Comparison of ENCODE assay signal across 25 cellular contexts in the genomic region with DNA sequence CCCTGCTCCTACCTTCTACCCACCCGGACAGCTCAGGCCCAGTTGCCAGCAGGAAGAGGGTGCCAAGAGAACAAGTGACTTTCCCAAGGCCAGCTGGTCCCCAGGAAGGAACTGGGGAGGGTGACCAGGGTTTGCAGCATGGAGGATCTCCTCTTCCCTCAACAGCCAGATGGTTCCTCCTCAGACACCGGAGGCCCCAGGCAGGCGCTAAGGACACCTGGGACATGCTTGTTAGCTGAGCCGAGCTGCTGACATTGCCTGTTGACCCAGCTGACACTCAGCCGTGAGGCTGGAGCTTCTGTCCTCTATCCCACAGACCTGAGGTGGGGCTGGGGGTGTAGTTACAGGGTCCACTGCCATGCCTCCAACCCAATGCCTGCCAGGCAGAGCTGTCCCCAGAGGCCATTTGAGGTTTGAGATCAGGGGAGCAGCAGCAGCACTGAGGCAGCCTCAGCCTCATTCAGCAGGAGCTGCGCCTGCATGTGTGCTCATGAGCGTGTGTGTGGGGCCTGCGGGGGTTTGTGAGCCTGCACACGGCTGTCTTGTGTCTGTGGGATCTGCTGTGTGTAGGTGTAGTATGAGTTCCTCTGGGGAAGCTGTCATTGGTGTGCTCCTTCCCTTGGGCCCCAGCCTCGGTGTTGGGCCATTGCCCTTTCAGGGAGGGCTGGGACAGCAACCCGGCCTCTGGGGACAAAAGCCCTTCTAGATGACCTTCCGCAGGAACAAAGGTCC. TPM values are rescaled to one million over a fixed set of nuclear protein-coding genes. Genes with fewer than 3 reads are reported as not detected.
DNase-seq lines count a peak whose midpoint lies in the region; ATAC-seq and TF ChIP-seq lines count a peak whose summit lies in the region.
"Had no signal": no experiment of that assay in that cellular context is flagged by ENCODE, and none has a peak within 500 bp of the region (broad histone marks: within the 10 kb centered on the region; RNA-seq: fewer than 3 reads in every experiment).

No MANE protein-coding gene starts in this region.

- peak overlapping the region in 1 of 2 donors; percentile 36 for H3K27ac Mint-ChIP-seq in activated naive CD4-positive, alpha-beta T cell treated with anti-CD3 and anti-CD28 coated beads, Interleukin-2, amount 50 U/mL, for 72 hours
- H3K27ac Mint-ChIP-seq: activated naive CD8-positive, alpha-beta T cell treated with anti-CD3 and anti-CD28 coated beads, Interleukin-2, amount 50 U/mL, for 24 hours; endodermal cell; T-helper 1 cell treated with Interleukin-12 subunit alpha and Interleukin-12 subunit beta and Interleukin-4 antibody, amounts not matched to agents 30 μg/mL and 1 μg/mL, for 36 hours; type B pancreatic cell had no signal

- H3K4me2 ChIP-seq in parathyroid adenoma (ENCODE audit: low read length), result no peak overlapping the region

- in situ Hi-C loops in G401 (cut with HindIII; ENCODE audit: low sequenced_read_pairs), result no loop called here

- peaks cover 0 to 5% of the 10 kb centered on the region in 2 donors for H3K36me3 Mint-ChIP-seq in activated naive CD4-positive, alpha-beta T cell treated with anti-CD3 and anti-CD28 coated beads, Interleukin-2, amount 50 U/mL, for 72 hours

- H3K36me3 ChIP-seq in parathyroid adenoma (ENCODE audit: control insufficient read depth, insufficient read depth, low read length), result no peaks in the 10 kb centered on the region

- H3K4me3 ChIP-seq in parathyroid adenoma (ENCODE audit: low read depth, low read length), result no peak overlapping the region
- H3K4me3 ChIP-seq: body of pancreas, lower lobe of right lung had no signal

- no peak for TF ChIP-seq CTCF in parathyroid adenoma (IDR thresholded peaks at IDR 0.05)

- H3K27ac ChIP-seq in angular gyrus (ENCODE audit: low read depth, low read length) (peak overlapping the region; percentile 51), parathyroid adenoma (peak overlapping the region; percentile 98), substantia nigra (ENCODE audit: low read depth, low read length, poor library complexity, severe bottlenecking) (no peak overlapping the region)
- H3K27ac ChIP-seq: body of pancreas, lower lobe of right lung, neutrophil, VCaP had no signal

- H3K9ac ChIP-seq in parathyroid adenoma, result no peak overlapping the region

- no peaks in the 10 kb centered on the region for H3K9me3 Mint-ChIP-seq in activated naive CD4-positive, alpha-beta T cell treated with anti-CD3 and anti-CD28 coated beads, Interleukin-2, amount 50 U/mL, for 72 hours
- H3K9me3 Mint-ChIP-seq: activated naive CD8-positive, alpha-beta T cell treated with anti-CD3 and anti-CD28 coated beads, Interleukin-2, amount 50 U/mL, for 24 hours; endodermal cell; T-helper 1 cell treated with Interleukin-12 subunit alpha and Interleukin-12 subunit beta and Interleukin-4 antibody, amounts not matched to agents 30 μg/mL and 1 μg/mL, for 36 hours; type B pancreatic cell had no signal

- DNase-seq in G401 (ENCODE audit: low spot score) (peak; percentile 57), Kasumi-1 (lab: John Stamatoyannopoulos, UW) (peak; percentile 29 to 31), NCI-H748 (lab: John Stamatoyannopoulos, UW; ENCODE audit: unreplicated experiment) (no peak), substantia nigra (lab: John Stamatoyannopoulos, UW) (no peak)
- no peak for DNase-seq in stimulated activated naive CD4-positive, alpha-beta T cell treated with Interleukin-2 at 50 U/mL for 16 hours (lab: John Stamatoyannopoulos, UW)
- no peak for DNase-seq in activated naive CD4-positive, alpha-beta T cell treated with anti-CD3 and anti-CD28 coated beads, Interleukin-2, amount 50 U/mL, for 72 hours (ENCODE audit: low spot score in 2 of 2)
- DNase-seq: activated CD8-positive, alpha-beta memory T cell treated with anti-CD3 and anti-CD28 coated beads, Interleukin-2, amount 50 U/mL, for 48 hours; activated effector memory CD4-positive, alpha-beta T cell treated with Interleukin-2 at 50 U/mL for 16 hours; activated naive CD8-positive, alpha-beta T cell treated with anti-CD3 and anti-CD28 coated beads, Interleukin-2, amount 50 U/mL, for 24 hours; body of pancreas; endodermal cell; kidney; lower lobe of right lung; NCI-H1092 treated with DMSO at 0.1 percent for 48 hours; NCI-H2029 had no signal

- peaks cover 37% of the 10 kb centered on the region for H3K4me1 ChIP-seq in parathyroid adenoma
- H3K4me1 ChIP-seq: body of pancreas, lower lobe of right lung had no signal

- no peaks in the 10 kb centered on the region for H3K9me3 ChIP-seq in parathyroid adenoma (ENCODE audit: control insufficient read depth, low read length)
- H3K9me3 ChIP-seq: body of pancreas, lower lobe of right lung, neutrophil had no signal

- no peak overlapping the region for H2AFZ ChIP-seq in parathyroid adenoma

- no peak for ATAC-seq in activated naive CD4-positive, alpha-beta T cell treated with anti-CD3 and anti-CD28 coated beads, Interleukin-2, amount 50 U/mL, for 72 hours
- ATAC-seq: activated naive CD8-positive, alpha-beta T cell treated with anti-CD3 and anti-CD28 coated beads, Interleukin-2, amount 50 U/mL, for 24 hours; body of pancreas; HCT116; lower lobe of right lung had no signal

- H3K79me2 ChIP-seq in parathyroid adenoma, result no peaks in the 10 kb centered on the region

- no peaks in the 10 kb centered on the region for H3K27me3 ChIP-seq in parathyroid adenoma (ENCODE audit: control insufficient read depth, insufficient read depth, low read length)
- H3K27me3 ChIP-seq: body of pancreas had no signal

RNA-seq across cellular contexts. Expression of gene CPLX3, which starts 7.1 kb away (rescaled TPM):
- total RNA-seq in G401 (2014; rRNA removed; shearing (Covaris generic)), result not detected in 2 replicates
- total RNA-seq in activated naive CD4-positive, alpha-beta T cell treated with anti-CD3 and anti-CD28 coated beads, Interleukin-2, amount 50 U/mL, for 72 hours, result under 1 TPM in 1 of 2 donors, not detected in 1; 0.25 TPM
- total RNA-seq: body of pancreas, Daoy, endodermal cell, kidney, lower lobe of right lung, renal cortical epithelial cell, SK-MEL-5 had no signal

RNA-seq across cellular contexts. Expression of gene ULK3, which starts 9.4 kb away (rescaled TPM):
- total RNA-seq in G401 (2014; rRNA removed; shearing (Covaris generic)), result 32.1 and 40.9 TPM in 2 replicates
- 10 to 100 TPM; 37.6 to 50.3 TPM for total RNA-seq in activated naive CD4-positive, alpha-beta T cell treated with anti-CD3 and anti-CD28 coated beads, Interleukin-2, amount 50 U/mL, for 72 hours

RNA-seq across cellular contexts. Expression of gene LMAN1L, which starts 20.9 kb away (rescaled TPM):
- total RNA-seq in G401 (2014; rRNA removed; shearing (Covaris generic)), result not detected in 2 replicates
- total RNA-seq in activated naive CD4-positive, alpha-beta T cell treated with anti-CD3 and anti-CD28 coated beads, Interleukin-2, amount 50 U/mL, for 72 hours, result 1 to 10 TPM in 1 of 2 donors, under 1 TPM in 1; 0.27 to 1.1 TPM
- total RNA-seq: body of pancreas, Daoy, endodermal cell, kidney, lower lobe of right lung, renal cortical epithelial cell, SK-MEL-5 had no signal

RNA-seq across cellular contexts. Expression of gene SCAMP2, which starts 39.6 kb away (rescaled TPM):
- total RNA-seq in G401 (2014; rRNA removed; shearing (Covaris generic)), result 7.6 and 13.2 TPM in 2 replicates
- 10 to 100 TPM; 79.5 to 92.7 TPM for total RNA-seq in activated naive CD4-positive, alpha-beta T cell treated with anti-CD3 and anti-CD28 coated beads, Interleukin-2, amount 50 U/mL, for 72 hours

RNA-seq across cellular contexts. Expression of gene CSK, which starts 51.7 kb away (rescaled TPM):
- 27.8 and 31.3 TPM in 2 replicates for total RNA-seq in G401 (2014; rRNA removed; shearing (Covaris generic))
- total RNA-seq in activated naive CD4-positive, alpha-beta T cell treated with anti-CD3 and anti-CD28 coated beads, Interleukin-2, amount 50 U/mL, for 72 hours, result 100 to 1,000 TPM; 231 to 297 TPM

Comparison
In these comparisons a context has a peak if more than half of its experiments do, and no peak if none do; other contexts are left out.
1. DNase-seq: peak in G401 (single experiment) and Kasumi-1 (2 of 2); none in NCI-H748 (single experiment), stimulated activated naive CD4-positive, alpha-beta T cell treated with Interleukin-2 at 50 U/mL for 16 hours (single experiment), activated naive CD4-positive, alpha-beta T cell treated with anti-CD3 and anti-CD28 coated beads, Interleukin-2, amount 50 U/mL, for 72 hours (0 of 2) and substantia nigra (0 of 49).